Comparison of ENCODE assay signal across 20 cellular contexts in the genomic region with DNA sequence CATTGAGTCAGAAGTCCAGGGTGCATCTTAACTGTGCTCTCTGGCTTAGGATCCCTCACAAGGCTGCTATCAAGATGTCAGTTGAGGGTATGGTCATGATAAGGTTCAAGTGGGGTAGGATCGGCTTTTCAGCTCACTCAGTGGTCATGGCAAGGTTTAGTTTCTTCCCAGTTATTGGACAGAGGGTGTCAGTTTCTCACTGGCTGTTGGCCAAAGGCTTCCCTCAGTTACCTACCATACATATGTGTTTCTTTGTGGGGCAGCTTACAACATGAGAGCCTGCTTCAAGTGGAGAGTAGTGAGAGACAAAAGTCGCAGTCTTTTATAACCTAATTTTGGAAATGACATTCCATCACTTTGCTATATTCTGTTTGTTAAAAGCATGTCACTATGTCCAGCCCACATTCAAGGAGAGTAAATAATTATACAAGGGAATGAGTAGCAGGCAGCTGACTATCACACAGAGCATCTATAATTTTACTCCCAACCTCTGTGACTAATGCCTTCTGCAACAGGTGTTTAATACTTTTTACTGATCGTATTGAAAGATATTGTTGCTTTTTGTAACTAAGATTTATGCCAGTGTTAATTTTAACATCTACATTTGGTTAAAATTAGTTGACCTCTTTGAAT.
A peak's percentile ranks its signal among the peaks of the same experiment; 100 is the strongest.
DNase-seq lines count a peak whose midpoint lies in the region.
"Had no signal": no experiment of that assay in that cellular context is flagged by ENCODE, and none has a peak within 500 bp of the region (broad histone marks: within the 10 kb centered on the region; RNA-seq: fewer than 3 reads in every experiment).

No MANE protein-coding gene starts in this region.

- H3K36me3 Mint-ChIP-seq in activated naive CD8-positive, alpha-beta T cell treated with anti-CD3 and anti-CD28 coated beads for 36 hours, result no peaks in the 10 kb centered on the region
- H3K36me3 Mint-ChIP-seq: CD8-positive, alpha-beta T cell; T-cell had no signal

- no peaks in the 10 kb centered on the region for H3K36me3 ChIP-seq in GM23248 (ENCODE audit: low read depth)
- H3K36me3 ChIP-seq: MG63, SJSA1 had no signal

- H3K27me3 Mint-ChIP-seq in activated naive CD8-positive, alpha-beta T cell treated with anti-CD3 and anti-CD28 coated beads for 36 hours, result no peaks in the 10 kb centered on the region
- H3K27me3 Mint-ChIP-seq: B cell, T-cell had no signal

- no peaks in the 10 kb centered on the region for H3K79me2 ChIP-seq in GM23248 (ENCODE audit: insufficient read depth)

- no peaks in the 10 kb centered on the region for H3K9me3 ChIP-seq in GM23248 (ENCODE audit: low read depth)
- H3K9me3 ChIP-seq: Caco-2, MG63, SJSA1 had no signal

- no peaks in the 10 kb centered on the region for H4K20me1 ChIP-seq in GM23248 (ENCODE audit: insufficient read depth)

- H3K9me2 ChIP-seq in GM23248 (ENCODE audit: insufficient read depth), result no peaks in the 10 kb centered on the region

- H3K27me3 ChIP-seq in GM23248 (replicated peaks; ENCODE audit: insufficient read depth), result no peaks in the 10 kb centered on the region
- H3K27me3 ChIP-seq: MG63, SJSA1 had no signal

- H3K27ac ChIP-seq in GM23248, result no peak overlapping the region
- H3K27ac ChIP-seq: C4-2B, SJSA1 had no signal

- WGBS in GM23248 (ENCODE audit: low coverage in 1 of 2, low lambda C conversion rate in 2 of 2, missing lambda C conversion rate in 2 of 2), 2 experiments, result 16 to 18% methylated on average over 3 of the region's 3 CpGs

- H3K4me3 ChIP-seq in GM23248, result no peak overlapping the region
- H3K4me3 ChIP-seq: MG63, SJSA1 had no signal

- no peak overlapping the region for H3K4me3 Mint-ChIP-seq in activated naive CD8-positive, alpha-beta T cell treated with anti-CD3 and anti-CD28 coated beads for 36 hours
- H3K4me3 Mint-ChIP-seq: B cell; CD8-positive, alpha-beta T cell; T-cell had no signal

- no peak overlapping the region for H3K9ac ChIP-seq in GM23248

- H3K4me1 Mint-ChIP-seq in activated naive CD8-positive, alpha-beta T cell treated with anti-CD3 and anti-CD28 coated beads for 36 hours, result no peaks in the 10 kb centered on the region
- H3K4me1 Mint-ChIP-seq: B cell, T-cell had no signal

- DNase-seq in ACHN, result peak; percentile 38
- peak; percentile 30 for DNase-seq in DMS 273 (lab: John Stamatoyannopoulos, UW; ENCODE audit: unreplicated experiment)
- DNase-seq in OCI-M1 (lab: John Stamatoyannopoulos, UW), result peak; percentile 33
- DNase-seq in kidney tubule cell (ENCODE audit: low spot score), result peak; percentile 81
- no peak for DNase-seq in activated CD8-positive, alpha-beta memory T cell treated with anti-CD3 and anti-CD28 coated beads, Interleukin-2, amount 50 U/mL, for 48 hours
- DNase-seq in GM23248, result no peak
- DNase-seq in activated naive CD8-positive, alpha-beta T cell treated with anti-CD3 and anti-CD28 coated beads for 36 hours, result no peak
- DNase-seq: Caco-2; CD8-positive, alpha-beta T cell; GOT3; HCEC 1CT; KBM-7; MG63; NCI-H1694; NCI-H2081 treated with DMSO at 0.1 percent for 48 hours; NCI-H526; T-cell had no signal

- no peak overlapping the region for H3K4me2 ChIP-seq in GM23248 (ENCODE audit: unreplicated experiment)

- H3K4me1 ChIP-seq in GM23248 (ENCODE audit: insufficient read depth), result no peaks in the 10 kb centered on the region
- H3K4me1 ChIP-seq: Caco-2, SJSA1 had no signal

- H3K27ac Mint-ChIP-seq in activated naive CD8-positive, alpha-beta T cell treated with anti-CD3 and anti-CD28 coated beads for 36 hours, result no peak overlapping the region
- H3K27ac Mint-ChIP-seq: B cell; CD8-positive, alpha-beta T cell; T-cell had no signal

- no peaks in the 10 kb centered on the region for H3F3A ChIP-seq in GM23248 (ENCODE audit: insufficient read depth)

- no peak overlapping the region for H2AFZ ChIP-seq in GM23248

- in situ Hi-C loops in ACHN (cut with HindIII; ENCODE audit: low pct_ligation_motif_present, low pct_unique_long_range_greater_than_20kb, low sequenced_read_pairs) (no loop called here), GM23248 (cut with MboI) (no loop called here)

- no peaks in the 10 kb centered on the region for H3K9me3 Mint-ChIP-seq in activated naive CD8-positive, alpha-beta T cell treated with anti-CD3 and anti-CD28 coated beads for 36 hours
- H3K9me3 Mint-ChIP-seq: CD8-positive, alpha-beta T cell had no signal

Comparison
In these comparisons a context has a peak if more than half of its experiments do, and no peak if none do; other contexts are left out.
1. DNase-seq: peak in ACHN (single experiment), DMS 273 (single experiment), OCI-M1 (single experiment) and kidney tubule cell (single experiment); none in activated CD8-positive, alpha-beta memory T cell treated with anti-CD3 and anti-CD28 coated beads, Interleukin-2, amount 50 U/mL, for 48 hours (single experiment), GM23248 (single experiment) and activated naive CD8-positive, alpha-beta T cell treated with anti-CD3 and anti-CD28 coated beads for 36 hours (single experiment).